In the genomic region with DNA sequence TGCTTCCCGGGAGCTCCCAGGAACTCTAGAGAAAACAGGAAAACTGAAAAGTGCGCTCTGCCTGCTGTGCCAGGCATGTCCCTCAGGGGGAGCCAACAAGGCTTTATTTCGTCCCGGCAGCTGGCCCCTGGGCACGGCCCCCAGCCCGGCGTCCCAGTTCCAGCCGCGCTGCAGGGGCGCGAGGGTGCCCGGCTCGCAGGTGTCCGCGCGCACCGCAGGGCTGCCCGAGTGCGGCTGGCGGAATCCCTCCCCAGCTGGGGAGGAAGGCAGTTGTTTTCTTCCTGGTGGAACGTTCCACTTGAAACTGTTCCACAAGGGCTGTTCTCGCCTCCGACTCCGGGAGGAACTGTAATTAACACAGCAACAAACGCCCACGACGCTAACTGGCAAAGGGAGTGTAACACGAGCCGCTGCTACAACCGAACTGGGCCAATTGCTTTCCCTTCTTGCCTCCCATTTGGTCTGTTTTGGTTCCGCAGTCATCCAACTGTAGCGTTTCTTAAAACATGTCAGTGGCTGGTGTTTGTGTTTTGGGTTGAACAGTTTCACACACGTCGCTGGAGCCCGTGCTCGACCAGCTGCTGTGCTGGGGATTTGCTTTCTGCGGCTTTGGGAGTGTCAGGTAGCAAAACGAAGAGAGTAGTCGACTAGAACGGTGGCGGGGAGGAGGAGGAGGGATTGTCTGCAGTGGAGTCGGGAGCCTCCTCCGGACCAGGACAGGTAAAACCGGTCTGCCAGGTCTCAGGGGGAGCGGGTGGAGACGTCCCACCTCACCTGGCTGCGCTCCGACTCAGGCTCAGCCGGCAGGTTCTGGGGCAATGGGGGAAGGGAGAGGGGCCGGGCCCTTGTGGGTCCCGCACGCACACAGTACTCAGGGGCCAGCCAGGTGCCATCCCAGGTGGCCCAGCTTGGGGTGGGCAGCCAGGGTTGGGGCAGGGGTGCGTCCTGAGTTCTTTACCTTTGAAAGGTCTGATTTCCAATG, we compare ENCODE assay signal across 8 cellular contexts.
DNase-seq lines count a peak whose midpoint lies in the region; ATAC-seq and TF ChIP-seq lines count a peak whose summit lies in the region.

No MANE protein-coding gene starts in this region.

- H3K4me1 ChIP-seq in ACC112 (ENCODE audit: control insufficient read depth, insufficient read depth, low read length, unreplicated experiment) (peaks cover 19% of the 10 kb centered on the region), skeletal muscle satellite cell (ENCODE audit: control insufficient read depth, insufficient read depth, low read length) (peaks cover 16% of the 10 kb centered on the region)

- H3K9ac ChIP-seq in skeletal muscle satellite cell (ENCODE audit: low read depth, low read length), result peak overlapping the region; percentile 29

- H3K36me3 ChIP-seq in ACC112 (ENCODE audit: insufficient read depth, low read length) (no peaks in the 10 kb centered on the region), skeletal muscle satellite cell (ENCODE audit: insufficient read depth, low read length) (no peaks in the 10 kb centered on the region)

- H3K36me3 Mint-ChIP-seq in central memory CD8-positive, alpha-beta T cell (ENCODE audit: insufficient read depth), result no peaks in the 10 kb centered on the region

- no peaks in the 10 kb centered on the region for H3K9me3 ChIP-seq in skeletal muscle satellite cell (replicated peaks; ENCODE audit: low read length)

- H3K27me3 ChIP-seq in ACC112 (ENCODE audit: insufficient read depth, low read length), result peaks cover 43% of the 10 kb centered on the region
- peaks cover 47% of the 10 kb centered on the region for H3K27me3 ChIP-seq in skeletal muscle satellite cell (ENCODE audit: control insufficient read depth, insufficient read depth, low read length)

- H2AFZ ChIP-seq in ACC112 (ENCODE audit: low read length, unreplicated experiment), result peak overlapping the region; percentile 98

- TF ChIP-seq CTCF in GM12872 (IDR thresholded peaks at IDR 0.05; ENCODE audit: insufficient read depth, low read depth, low read length), result peak; percentile 83
- peak; percentile 66 for TF ChIP-seq CTCF in NB4 (IDR thresholded peaks at IDR 0.05; ENCODE audit: low read depth, low read length)

- peak overlapping the region; percentile 72 for H3K4me3 Mint-ChIP-seq in central memory CD8-positive, alpha-beta T cell

- ATAC-seq in HG02642 (IDR thresholded peaks at IDR 0.05; ENCODE audit: poor library complexity, unreplicated experiment), result peak; percentile 79
- ATAC-seq in SK-N-SH treated with all-trans-retinoic acid at 6 μM for 48 hours, result peak; percentile 91
- ATAC-seq in central memory CD8-positive, alpha-beta T cell (replicated peaks; ENCODE audit: extremely low read depth, poor library complexity, severe bottlenecking), result peak; percentile 31

- peaks cover 87% of the 10 kb centered on the region for H3K27me3 Mint-ChIP-seq in central memory CD8-positive, alpha-beta T cell

- H3K79me2 ChIP-seq in ACC112 (ENCODE audit: control insufficient read depth, insufficient read depth, low read length, unreplicated experiment), result no peaks in the 10 kb centered on the region

- H3K4me3 ChIP-seq in ACC112 (ENCODE audit: low read depth, low read length), result peak overlapping the region; percentile 87
- H3K4me3 ChIP-seq in NB4 (ENCODE audit: low read depth, low read length), result peak overlapping the region; percentile 69
- peak overlapping the region; percentile 70 for H3K4me3 ChIP-seq in skeletal muscle satellite cell (ENCODE audit: low read length)

- no peak overlapping the region for H3K27ac Mint-ChIP-seq in central memory CD8-positive, alpha-beta T cell (ENCODE audit: low read depth)

- H3K4me1 Mint-ChIP-seq in central memory CD8-positive, alpha-beta T cell, result peaks cover 9% of the 10 kb centered on the region

- H3K9me3 Mint-ChIP-seq in central memory CD8-positive, alpha-beta T cell, result no peaks in the 10 kb centered on the region

- DNase-seq in NB4 (ENCODE audit: low read depth) (peak; percentile 71), inferior parietal cortex (ENCODE audit: extremely low spot score) (peak; percentile 65)
- DNase-seq in central memory CD8-positive, alpha-beta T cell (ENCODE audit: low spot score in 2 of 2), result no peak

- no peak for TF ChIP-seq POLR2A in NB4 (IDR thresholded peaks at IDR 0.05; ENCODE audit: extremely low read depth, insufficient read length)

- peak overlapping the region; percentile 89 for H3K4me2 ChIP-seq in skeletal muscle satellite cell (ENCODE audit: low read length)

- no peak overlapping the region for H3K27ac ChIP-seq in ACC112 (ENCODE audit: low read depth, low read length)

TF ChIP-seq in SK-N-SH treated with all-trans-retinoic acid at 6 μM for 48 hours, 23 proteins besides CTCF, POLR2A, EP300 and RAD21 (continues in another document):
- no peak for TF ChIP-seq BACH2 (CRISPR knock-in tag; IDR thresholded peaks at IDR 0.05; ENCODE audit: borderline replicate concordance)
- TF ChIP-seq, protein P1, sequence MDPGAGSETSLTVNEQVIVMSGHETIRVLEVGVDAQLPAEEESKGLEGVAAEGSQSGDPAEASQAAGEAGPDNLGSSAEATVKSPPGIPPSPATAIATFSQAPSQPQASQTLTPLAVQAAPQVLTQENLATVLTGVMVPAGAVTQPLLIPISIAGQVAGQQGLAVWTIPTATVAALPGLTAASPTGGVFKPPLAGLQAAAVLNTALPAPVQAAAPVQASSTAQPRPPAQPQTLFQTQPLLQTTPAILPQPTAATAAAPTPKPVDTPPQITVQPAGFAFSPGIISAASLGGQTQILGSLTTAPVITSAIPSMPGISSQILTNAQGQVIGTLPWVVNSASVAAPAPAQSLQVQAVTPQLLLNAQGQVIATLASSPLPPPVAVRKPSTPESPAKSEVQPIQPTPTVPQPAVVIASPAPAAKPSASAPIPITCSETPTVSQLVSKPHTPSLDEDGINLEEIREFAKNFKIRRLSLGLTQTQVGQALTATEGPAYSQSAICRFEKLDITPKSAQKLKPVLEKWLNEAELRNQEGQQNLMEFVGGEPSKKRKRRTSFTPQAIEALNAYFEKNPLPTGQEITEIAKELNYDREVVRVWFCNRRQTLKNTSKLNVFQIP (CRISPR knock-in tag; IDR thresholded peaks at IDR 0.05; ENCODE audit: borderline replicate concordance, low read depth), result no peak
- TF ChIP-seq, protein P2, sequence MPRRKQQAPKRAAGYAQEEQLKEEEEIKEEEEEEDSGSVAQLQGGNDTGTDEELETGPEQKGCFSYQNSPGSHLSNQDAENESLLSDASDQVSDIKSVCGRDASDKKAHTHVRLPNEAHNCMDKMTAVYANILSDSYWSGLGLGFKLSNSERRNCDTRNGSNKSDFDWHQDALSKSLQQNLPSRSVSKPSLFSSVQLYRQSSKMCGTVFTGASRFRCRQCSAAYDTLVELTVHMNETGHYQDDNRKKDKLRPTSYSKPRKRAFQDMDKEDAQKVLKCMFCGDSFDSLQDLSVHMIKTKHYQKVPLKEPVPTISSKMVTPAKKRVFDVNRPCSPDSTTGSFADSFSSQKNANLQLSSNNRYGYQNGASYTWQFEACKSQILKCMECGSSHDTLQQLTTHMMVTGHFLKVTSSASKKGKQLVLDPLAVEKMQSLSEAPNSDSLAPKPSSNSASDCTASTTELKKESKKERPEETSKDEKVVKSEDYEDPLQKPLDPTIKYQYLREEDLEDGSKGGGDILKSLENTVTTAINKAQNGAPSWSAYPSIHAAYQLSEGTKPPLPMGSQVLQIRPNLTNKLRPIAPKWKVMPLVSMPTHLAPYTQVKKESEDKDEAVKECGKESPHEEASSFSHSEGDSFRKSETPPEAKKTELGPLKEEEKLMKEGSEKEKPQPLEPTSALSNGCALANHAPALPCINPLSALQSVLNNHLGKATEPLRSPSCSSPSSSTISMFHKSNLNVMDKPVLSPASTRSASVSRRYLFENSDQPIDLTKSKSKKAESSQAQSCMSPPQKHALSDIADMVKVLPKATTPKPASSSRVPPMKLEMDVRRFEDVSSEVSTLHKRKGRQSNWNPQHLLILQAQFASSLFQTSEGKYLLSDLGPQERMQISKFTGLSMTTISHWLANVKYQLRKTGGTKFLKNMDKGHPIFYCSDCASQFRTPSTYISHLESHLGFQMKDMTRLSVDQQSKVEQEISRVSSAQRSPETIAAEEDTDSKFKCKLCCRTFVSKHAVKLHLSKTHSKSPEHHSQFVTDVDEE (CRISPR knock-in tag; IDR thresholded peaks at IDR 0.05), result no peak
- no peak for TF ChIP-seq ISL1 (CRISPR knock-in tag; IDR thresholded peaks at IDR 0.05)
- TF ChIP-seq TCF4 (CRISPR knock-in tag; IDR thresholded peaks at IDR 0.05; ENCODE audit: borderline replicate concordance), result no peak
- TF ChIP-seq ESRRG (CRISPR knock-in tag; IDR thresholded peaks at IDR 0.05), result no peak
- TF ChIP-seq, protein P3, sequence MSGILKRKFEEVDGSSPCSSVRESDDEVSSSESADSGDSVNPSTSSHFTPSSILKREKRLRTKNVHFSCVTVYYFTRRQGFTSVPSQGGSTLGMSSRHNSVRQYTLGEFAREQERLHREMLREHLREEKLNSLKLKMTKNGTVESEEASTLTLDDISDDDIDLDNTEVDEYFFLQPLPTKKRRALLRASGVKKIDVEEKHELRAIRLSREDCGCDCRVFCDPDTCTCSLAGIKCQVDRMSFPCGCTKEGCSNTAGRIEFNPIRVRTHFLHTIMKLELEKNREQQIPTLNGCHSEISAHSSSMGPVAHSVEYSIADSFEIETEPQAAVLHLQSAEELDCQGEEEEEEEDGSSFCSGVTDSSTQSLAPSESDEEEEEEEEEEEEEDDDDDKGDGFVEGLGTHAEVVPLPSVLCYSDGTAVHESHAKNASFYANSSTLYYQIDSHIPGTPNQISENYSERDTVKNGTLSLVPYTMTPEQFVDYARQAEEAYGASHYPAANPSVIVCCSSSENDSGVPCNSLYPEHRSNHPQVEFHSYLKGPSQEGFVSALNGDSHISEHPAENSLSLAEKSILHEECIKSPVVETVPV (CRISPR knock-in tag; IDR thresholded peaks at IDR 0.05), result no peak
- TF ChIP-seq PATZ1 (CRISPR knock-in tag; IDR thresholded peaks at IDR 0.05; ENCODE audit: borderline replicate concordance), result no peak
- no peak for TF ChIP-seq GLIS3 (CRISPR knock-in tag; IDR thresholded peaks at IDR 0.05)
- TF ChIP-seq ZC3H10 (CRISPR knock-in tag; IDR thresholded peaks at IDR 0.05), result no peak
- TF ChIP-seq ZNF565 (CRISPR knock-in tag; conservative IDR thresholded peaks at IDR 0.05; ENCODE audit: low read depth), result no peak

Comparison
In these comparisons a context has a peak if more than half of its experiments do, and no peak if none do; other contexts are left out.
1. ATAC-seq: peak in every context shown above with its lines; median percentile 91 in SK-N-SH treated with all-trans-retinoic acid at 6 μM for 48 hours; 79 in HG02642; 31 in central memory CD8-positive, alpha-beta T cell.
2. DNase-seq: peak in NB4 (single experiment) and inferior parietal cortex (single experiment); none in central memory CD8-positive, alpha-beta T cell (0 of 2).
3. Peak in every context shown above with its lines, with median percentiles within 50 percentile points of each other: H3K4me3 ChIP-seq.